25 cellular contexts compared by ENCODE assay signal in genomic region chr3:171574556-171575240, GRCh38.
DNase-seq lines count a peak whose midpoint lies in the region; ATAC-seq and TF ChIP-seq lines count a peak whose summit lies in the region.
"Had no signal": no experiment of that assay in that cellular context is flagged by ENCODE, and none has a peak within 500 bp of the region (broad histone marks: within the 10 kb centered on the region; RNA-seq: fewer than 3 reads in every experiment).

No MANE protein-coding gene starts in this region.

- H3K4me3 ChIP-seq in CD4-positive, CD25-positive, alpha-beta regulatory T cell (ENCODE audit: low read depth, low read length), result peak overlapping the region; percentile 5
- H3K4me3 ChIP-seq in adipocyte (ENCODE audit: low read length), result peak overlapping the region; percentile 44
- no peak overlapping the region for H3K4me3 ChIP-seq in osteoblast (ENCODE audit: insufficient read depth, low read length)
- H3K4me3 ChIP-seq: BLaER1 treated with 17β-estradiol and CSF1 and Interleukin-3, amounts not matched to agents 10 nM and 100 nM; MG63; PC-9; SJSA1 had no signal

- H3K36me3 Mint-ChIP-seq in CD4-positive, CD25-positive, alpha-beta regulatory T cell, result no peaks in the 10 kb centered on the region
- H3K36me3 Mint-ChIP-seq: CD8-positive, alpha-beta T cell had no signal

- no peaks in the 10 kb centered on the region for H3K79me2 ChIP-seq in osteoblast (ENCODE audit: insufficient read depth, low read length)

- H3K4me1 ChIP-seq in CD4-positive, CD25-positive, alpha-beta regulatory T cell (ENCODE audit: control insufficient read depth, insufficient read depth, low read length, poor library complexity, severe bottlenecking), result no peaks in the 10 kb centered on the region
- H3K4me1 ChIP-seq in adipocyte (ENCODE audit: control insufficient read depth, insufficient read depth, low read length) (peaks cover 10% of the 10 kb centered on the region), osteoblast (ENCODE audit: insufficient read depth, low read length) (peaks cover under 1% of the 10 kb centered on the region)
- H3K4me1 ChIP-seq: BLaER1 treated with 17β-estradiol and CSF1 and Interleukin-3, amounts not matched to agents 10 nM and 100 nM; Caco-2; SJSA1 had no signal

- H3K27ac Mint-ChIP-seq in CD4-positive, CD25-positive, alpha-beta regulatory T cell, result no peak overlapping the region
- H3K27ac Mint-ChIP-seq: CD8-positive, alpha-beta T cell had no signal

- H3K27me3 Mint-ChIP-seq in CD4-positive, CD25-positive, alpha-beta regulatory T cell, result peaks cover 39% of the 10 kb centered on the region

- no peak for DNase-seq in CD4-positive, CD25-positive, alpha-beta regulatory T cell
- DNase-seq in adipocyte (ENCODE audit: low read depth), result peak; percentile 15
- DNase-seq in fibroblast of peridontal ligament (ENCODE audit: extremely low read depth), result peak; percentile 27
- DNase-seq in osteoblast (ENCODE audit: insufficient read length, low spot score, missing footprints), result no peak
- no peak for DNase-seq in left colon
- no peak for DNase-seq in activated T-cell treated with anti-CD3 and anti-CD28 coated beads, Interleukin-2, amount 50 U/mL, for 1 hour
- DNase-seq: AML-193; Caco-2; CD8-positive, alpha-beta T cell; GDM1; HCEC 1CT; KG1; MG63; NCI-H1105 treated with DMSO at 0.1 percent for 48 hours; NCI-H146; NCI-H1930; NCI-H446 treated with DMSO at 0.1 percent for 48 hours; NCI-H526; NCI-H82; Right ventricle myocardium superior; RPMI8226 had no signal

- H3K27me3 ChIP-seq in CD4-positive, CD25-positive, alpha-beta regulatory T cell (ENCODE audit: control insufficient read depth, insufficient read depth, low read length), result peaks cover 17% of the 10 kb centered on the region
- H3K27me3 ChIP-seq in adipocyte (replicated peaks; ENCODE audit: control insufficient read depth, insufficient read depth, low read length) (no peaks in the 10 kb centered on the region), osteoblast (ENCODE audit: insufficient read depth, low read length) (peaks cover 12% of the 10 kb centered on the region)
- H3K27me3 ChIP-seq: BLaER1 treated with 17β-estradiol and CSF1 and Interleukin-3, amounts not matched to agents 10 nM and 100 nM had no signal

- H3K4me3 Mint-ChIP-seq in CD4-positive, CD25-positive, alpha-beta regulatory T cell, result no peak overlapping the region
- H3K4me3 Mint-ChIP-seq: CD8-positive, alpha-beta T cell had no signal

- no peaks in the 10 kb centered on the region for H3K36me3 ChIP-seq in CD4-positive, CD25-positive, alpha-beta regulatory T cell (ENCODE audit: control insufficient read depth, insufficient read depth, low read length)
- H3K36me3 ChIP-seq in adipocyte (ENCODE audit: control insufficient read depth, insufficient read depth, low read length, severe bottlenecking) (no peaks in the 10 kb centered on the region), osteoblast (ENCODE audit: insufficient read depth, low read length) (no peaks in the 10 kb centered on the region)
- H3K36me3 ChIP-seq: BLaER1 treated with 17β-estradiol and CSF1 and Interleukin-3, amounts not matched to agents 10 nM and 100 nM; MG63; SJSA1 had no signal

- no peak for TF ChIP-seq CTCF in osteoblast (IDR thresholded peaks at IDR 0.05; ENCODE audit: extremely low read depth, low read depth, low read length)

- peaks cover 0 to 10% (median 0%) of the 10 kb centered on the region in 4 donors for H3K4me1 Mint-ChIP-seq in CD4-positive, CD25-positive, alpha-beta regulatory T cell

- intact Hi-C loops in left colon (cut with DNase I, micrococcal nuclease), result no loop called here

- no peaks in the 10 kb centered on the region for H3K9me3 ChIP-seq in CD4-positive, CD25-positive, alpha-beta regulatory T cell (ENCODE audit: control insufficient read depth in 2 of 2, low read length in 2 of 2)
- H3K9me3 ChIP-seq in adipocyte (ENCODE audit: control insufficient read depth, low read length), result no peaks in the 10 kb centered on the region
- no peaks in the 10 kb centered on the region for H3K9me3 ChIP-seq in osteoblast (ENCODE audit: low read depth, low read length)
- H3K9me3 ChIP-seq: BLaER1 treated with 17β-estradiol and CSF1 and Interleukin-3, amounts not matched to agents 10 nM and 100 nM; Caco-2; MG63; SJSA1 had no signal

- no peak for ATAC-seq in CD4-positive, CD25-positive, alpha-beta regulatory T cell (ENCODE audit: low read depth in 2 of 2)
- ATAC-seq in left colon, result no peak
- no peak for ATAC-seq in HG02973 (IDR thresholded peaks at IDR 0.05; ENCODE audit: unreplicated experiment)
- ATAC-seq: CD8-positive, alpha-beta T cell had no signal

- H3K9ac ChIP-seq in adipocyte (ENCODE audit: low read length), result no peak overlapping the region
- H3K9ac ChIP-seq: BLaER1 treated with 17β-estradiol and CSF1 and Interleukin-3, amounts not matched to agents 10 nM and 100 nM had no signal

- no peak overlapping the region for H3K27ac ChIP-seq in CD4-positive, CD25-positive, alpha-beta regulatory T cell (ENCODE audit: insufficient read depth, low read length, poor library complexity, severe bottlenecking)
- no peak overlapping the region for H3K27ac ChIP-seq in osteoblast (ENCODE audit: low read depth, low read length)
- H3K27ac ChIP-seq: BLaER1 treated with 17β-estradiol and CSF1 and Interleukin-3, amounts not matched to agents 10 nM and 100 nM; PC-9; SJSA1 had no signal

- no peak overlapping the region for H2AFZ ChIP-seq in osteoblast (ENCODE audit: low read length)
- H2AFZ ChIP-seq: PC-9 had no signal

- no peaks in the 10 kb centered on the region for H4K20me1 ChIP-seq in osteoblast (ENCODE audit: insufficient read depth, low read length)
- H4K20me1 ChIP-seq: BLaER1 treated with 17β-estradiol and CSF1 and Interleukin-3, amounts not matched to agents 10 nM and 100 nM had no signal

- peak overlapping the region; percentile 46 for H3K4me2 ChIP-seq in osteoblast (ENCODE audit: insufficient read depth, low read length)
- H3K4me2 ChIP-seq: BLaER1 treated with 17β-estradiol and CSF1 and Interleukin-3, amounts not matched to agents 10 nM and 100 nM; PC-9 had no signal

- peaks cover 0 to 3% (median 0%) of the 10 kb centered on the region in 7 donors for H3K9me3 Mint-ChIP-seq in CD4-positive, CD25-positive, alpha-beta regulatory T cell

Comparison
In these comparisons a context has a peak if more than half of its experiments do, and no peak if none do; other contexts are left out.
1. DNase-seq: peak in adipocyte (single experiment) and fibroblast of peridontal ligament (single experiment); none in CD4-positive, CD25-positive, alpha-beta regulatory T cell (0 of 3), osteoblast (single experiment), left colon (0 of 2) and activated T-cell treated with anti-CD3 and anti-CD28 coated beads, Interleukin-2, amount 50 U/mL, for 1 hour (single experiment).